Comparison of ENCODE assay signal across 8 cellular contexts in the genomic region with DNA sequence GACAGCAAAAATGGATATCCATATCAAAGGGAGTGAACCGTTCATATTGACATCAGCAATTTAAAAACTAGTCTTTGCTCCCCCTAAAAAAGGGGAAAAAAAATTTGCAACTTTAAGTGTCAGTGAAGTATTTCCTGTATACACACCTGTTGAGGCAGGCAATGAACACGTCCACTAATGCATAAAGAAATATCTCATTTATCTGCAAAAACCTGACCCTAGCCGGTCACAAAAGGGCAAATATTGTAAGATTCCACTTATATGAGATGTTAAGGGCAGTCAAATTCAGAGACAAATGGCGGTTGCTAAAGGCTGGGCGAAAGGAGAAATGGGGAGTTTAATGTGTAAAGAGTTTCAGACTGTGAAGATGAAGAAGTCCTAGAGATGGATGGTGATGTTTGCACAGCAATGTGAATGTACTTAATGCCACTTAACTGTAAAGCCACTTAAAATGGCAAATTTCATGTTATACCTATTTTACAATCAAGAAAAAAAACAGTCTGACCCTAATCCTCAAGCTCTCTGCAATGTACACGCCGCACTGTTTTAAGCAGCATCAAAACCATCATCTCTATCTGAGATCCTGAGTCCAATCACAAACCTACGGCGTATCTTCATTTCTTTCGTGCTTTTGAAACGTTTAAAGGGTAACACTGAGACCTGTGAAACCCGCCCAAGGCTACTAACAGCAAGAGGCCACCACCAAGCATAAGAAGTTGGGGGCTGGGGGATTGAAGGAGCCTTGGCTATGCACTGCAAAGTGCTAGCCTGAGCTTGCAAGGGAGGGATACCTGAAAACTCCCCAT. TPM values are rescaled to one million over a fixed set of nuclear protein-coding genes. Genes with fewer than 3 reads are reported as not detected.
DNase-seq lines count a peak whose midpoint lies in the region; ATAC-seq and TF ChIP-seq lines count a peak whose summit lies in the region.

No MANE protein-coding gene starts in this region.

- H3K27me3 ChIP-seq in SJSA1 (replicated peaks), result no peaks in the 10 kb centered on the region
- H3K27me3 ChIP-seq in skeletal muscle satellite cell (ENCODE audit: control insufficient read depth, insufficient read depth, low read length), result no peaks in the 10 kb centered on the region

- no peak for TF ChIP-seq CTCF in fibroblast of pulmonary artery (IDR thresholded peaks at IDR 0.05; ENCODE audit: low read length, missing control alignments)

- H3K4me1 ChIP-seq in SJSA1 (replicated peaks) (peaks cover 17% of the 10 kb centered on the region), skeletal muscle satellite cell (ENCODE audit: control insufficient read depth, insufficient read depth, low read length) (peaks cover 17% of the 10 kb centered on the region)

- peak overlapping the region; percentile 99 for H3K9ac ChIP-seq in skeletal muscle satellite cell (ENCODE audit: low read depth, low read length)

- peak overlapping the region; percentile 85 for H3K27ac ChIP-seq in SJSA1

- H3K4me2 ChIP-seq in skeletal muscle satellite cell (ENCODE audit: low read length), result peak overlapping the region; percentile 92

- H3K9me3 ChIP-seq in SJSA1 (replicated peaks) (no peaks in the 10 kb centered on the region), skeletal muscle satellite cell (replicated peaks; ENCODE audit: low read length) (no peaks in the 10 kb centered on the region)

- H3K36me3 ChIP-seq in SJSA1 (peaks cover 48% of the 10 kb centered on the region), skeletal muscle satellite cell (ENCODE audit: insufficient read depth, low read length) (peaks cover 28% of the 10 kb centered on the region)

- DNase-seq in NCI-H146 (lab: John Stamatoyannopoulos, UW) (peak; percentile 44), NCI-H146 treated with DMSO at 0.1 percent for 48 hours (lab: John Stamatoyannopoulos, UW; ENCODE audit: unreplicated experiment) (no peak), SJSA1 (ENCODE audit: low read depth in 1 of 2, low spot score in 2 of 2) (no peak), fibroblast of pulmonary artery (ENCODE audit: low read depth) (peak; percentile 7), NCI-H226 (no peak)

- H3K4me3 ChIP-seq in SJSA1 (peak overlapping the region; percentile 75), fibroblast of pulmonary artery (replicated peaks; ENCODE audit: low read depth, low read length) (peak overlapping the region; percentile 92), skeletal muscle satellite cell (ENCODE audit: low read length) (peak overlapping the region; percentile 98)

- no peak for ATAC-seq in HG03521 (IDR thresholded peaks at IDR 0.05; ENCODE audit: unreplicated experiment)
- ATAC-seq in GM18517 (IDR thresholded peaks at IDR 0.05; ENCODE audit: unreplicated experiment), result no peak

RNA-seq across cellular contexts. Expression of gene PARN, which starts 1.1 kb away (rescaled TPM):
- total RNA-seq in SJSA1 (2014; rRNA removed; shearing (Covaris generic)), result 26.3 and 38.3 TPM in 2 replicates
- 25.6 and 28.6 TPM in 2 replicates for total RNA-seq in skeletal muscle satellite cell (2012; rRNA removed)

RNA-seq across cellular contexts. Expression of gene BFAR, which starts 3.7 kb away (rescaled TPM):
- 61.7 and 83.0 TPM in 2 replicates for total RNA-seq in SJSA1 (2014; rRNA removed; shearing (Covaris generic))
- 76.2 and 78.1 TPM in 2 replicates for total RNA-seq in skeletal muscle satellite cell (2012; rRNA removed)

Comparison
In these comparisons a context has a peak if more than half of its experiments do, and no peak if none do; other contexts are left out.
1. DNase-seq: peak in NCI-H146 (single experiment) and fibroblast of pulmonary artery (single experiment); none in NCI-H146 treated with DMSO at 0.1 percent for 48 hours (single experiment), SJSA1 (0 of 2) and NCI-H226 (single experiment).
2. Peak in every context shown above with its lines, with median percentiles within 50 percentile points of each other: H3K4me3 ChIP-seq.